21 cellular contexts compared by ENCODE assay signal in the genomic region with DNA sequence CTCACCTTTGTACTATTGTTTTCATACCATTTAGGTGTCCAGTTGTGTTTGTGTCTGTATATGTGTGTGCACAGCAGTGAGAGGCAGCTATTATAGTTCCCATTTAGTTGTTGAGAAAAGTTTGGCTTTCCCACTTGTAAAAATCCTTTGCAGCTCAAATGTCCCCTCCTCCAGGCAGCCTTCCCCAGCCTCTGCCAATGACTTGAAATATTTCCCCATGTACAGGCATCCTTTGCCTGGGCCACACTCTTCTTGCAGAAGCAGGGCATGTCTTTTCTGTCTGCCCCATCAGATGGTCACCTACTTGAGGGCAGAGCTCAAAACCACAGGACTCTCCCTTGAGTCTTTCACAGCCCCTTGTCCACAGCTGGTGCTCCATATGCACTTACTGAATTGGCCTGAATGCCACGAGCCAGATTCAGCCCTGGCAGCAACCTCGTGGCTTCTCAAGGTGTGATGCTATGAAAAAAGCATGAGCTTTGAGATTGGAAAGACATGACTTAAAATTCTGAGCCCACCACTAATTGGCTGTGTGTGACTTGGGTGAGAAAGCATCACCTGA. TPM values are rescaled to one million over a fixed set of nuclear protein-coding genes. Genes with fewer than 3 reads are reported as not detected.
DNase-seq lines count a peak whose midpoint lies in the region; ATAC-seq and TF ChIP-seq lines count a peak whose summit lies in the region.
"Had no signal": no experiment of that assay in that cellular context is flagged by ENCODE, and none has a peak within 500 bp of the region (broad histone marks: within the 10 kb centered on the region; RNA-seq: fewer than 3 reads in every experiment).

No MANE protein-coding gene starts in this region.

- TF ChIP-seq EP300 in sigmoid colon (IDR thresholded peaks at IDR 0.05) = no peak

- WGBS in sigmoid colon, 2 donors = 84 to 89% methylated on average over 2 of the region's 2 CpGs

- intact Hi-C loops in sigmoid colon (cut with DNase I) = no loop called here
- intact Hi-C loops in Right ventricle myocardium inferior (cut with DNase I) = no loop called here

- TF ChIP-seq POLR2A in sigmoid colon (IDR thresholded peaks at IDR 0.05) = no peak

- peaks cover 0 to 2% (median 0%) of the 10 kb centered on the region in 4 donors for H3K9me3 ChIP-seq in sigmoid colon
- H3K9me3 ChIP-seq: SK-N-SH had no signal

- no peaks in the 10 kb centered on the region for H3K36me3 ChIP-seq in sigmoid colon

- H3K4me1 ChIP-seq in sigmoid colon = no peaks in the 10 kb centered on the region

- H3K27ac ChIP-seq in coronary artery (no peak overlapping the region), sigmoid colon (no peak overlapping the region)
- H3K27ac ChIP-seq: GM23248, KMS-11 had no signal

- ATAC-seq in GM19023 (IDR thresholded peaks at IDR 0.05; ENCODE audit: unreplicated experiment) (no peak), HG02763 (IDR thresholded peaks at IDR 0.05; ENCODE audit: unreplicated experiment) (no peak), Right ventricle myocardium inferior (no peak)
- ATAC-seq: CD8-positive, alpha-beta T cell; HCT116 had no signal

- TF ChIP-seq CTCF in coronary artery (IDR thresholded peaks at IDR 0.05) (no peak), sigmoid colon (IDR thresholded peaks at IDR 0.05) (no peak)

- H3K4me3 ChIP-seq in coronary artery (no peak overlapping the region), sigmoid colon (no peak overlapping the region)
- H3K4me3 ChIP-seq: GM23248 had no signal

- no peaks in the 10 kb centered on the region for H3K27me3 ChIP-seq in sigmoid colon

- DNase-seq in activated CD8-positive, alpha-beta memory T cell treated with anti-CD3 and anti-CD28 coated beads, Interleukin-2, amount 50 U/mL, for 48 hours = peak; percentile 23
- no peak for DNase-seq in activated CD8-positive, alpha-beta memory T cell treated with anti-CD3 and anti-CD28 coated beads, Interleukin-2, amount 50 U/mL, for 4 hours
- peak; percentile 49 for DNase-seq in coronary artery (ENCODE audit: low spot score)
- peak; percentile 10 for DNase-seq in sigmoid colon
- no peak for DNase-seq in Right ventricle myocardium inferior (ENCODE audit: missing footprints)
- no peak for DNase-seq in stimulated activated CD4-positive, alpha-beta T cell treated with anti-CD3 and anti-CD28 coated beads, Interleukin-2, amount 100 ng/mL, for 48 hours
- DNase-seq: 8988T, DMS79, GM23248, NCI-H1048, NCI-H1436 treated with DMSO at 0.1 percent for 48 hours, NCI-H2029 treated with DMSO at 0.1 percent for 48 hours, NCI-H510A, NCI-H774, Right ventricle myocardium superior, SK-N-SH had no signal

RNA-seq across cellular contexts. Expression of a gene that starts 39.3 kb away (rescaled TPM):
- not detected for total RNA-seq in sigmoid colon
- polyA plus RNA-seq in sigmoid colon = 10 to 100 TPM in 2 of 3 donors, 1 to 10 TPM in 1; 1.2 to 11.1 (median 10.1) TPM
- total RNA-seq in Right ventricle myocardium inferior = not detected
- total RNA-seq: Right ventricle myocardium superior had no signal

Comparison
In these comparisons a context has a peak if more than half of its experiments do, and no peak if none do; other contexts are left out.
1. DNase-seq: peak in activated CD8-positive, alpha-beta memory T cell treated with anti-CD3 and anti-CD28 coated beads, Interleukin-2, amount 50 U/mL, for 48 hours (single experiment), coronary artery (single experiment) and sigmoid colon (single experiment); none in activated CD8-positive, alpha-beta memory T cell treated with anti-CD3 and anti-CD28 coated beads, Interleukin-2, amount 50 U/mL, for 4 hours (single experiment), Right ventricle myocardium inferior (single experiment) and stimulated activated CD4-positive, alpha-beta T cell treated with anti-CD3 and anti-CD28 coated beads, Interleukin-2, amount 100 ng/mL, for 48 hours (0 of 2).